8 cellular contexts compared by ENCODE assay signal in genomic region chr7:127253289-127254162, GRCh38. TPM values are rescaled to one million over a fixed set of nuclear protein-coding genes. Genes with fewer than 3 reads are reported as not detected.
A peak's percentile ranks its signal among the peaks of the same experiment; 100 is the strongest.
DNase-seq lines count a peak whose midpoint lies in the region; ATAC-seq and TF ChIP-seq lines count a peak whose summit lies in the region.

No MANE protein-coding gene starts in this region.

- H3K27ac ChIP-seq in C4-2B, result no peak overlapping the region

- peak; percentile 84 for ATAC-seq in HG03342 (IDR thresholded peaks at IDR 0.05; ENCODE audit: unreplicated experiment)
- peak; percentile 81 for ATAC-seq in activated CD8-positive, alpha-beta memory T cell treated with anti-CD3 and anti-CD28 coated beads, Interleukin-2, amount 10 ng/mL, durations not matched to agents 7 days and 5 days

- peaks cover 75% of the 10 kb centered on the region for H3K27me3 Mint-ChIP-seq in activated CD8-positive, alpha-beta memory T cell treated with anti-CD3 and anti-CD28 coated beads, Interleukin-2, amount 10 ng/mL, durations not matched to agents 7 days and 5 days

- no peaks in the 10 kb centered on the region for H3K36me3 Mint-ChIP-seq in activated CD8-positive, alpha-beta memory T cell treated with anti-CD3 and anti-CD28 coated beads, Interleukin-2, amount 10 ng/mL, durations not matched to agents 7 days and 5 days

- CTCF ChIA-PET in activated CD8-positive, alpha-beta memory T cell treated with anti-CD3 and anti-CD28 coated beads, Interleukin-2, amount 10 ng/mL, durations not matched to agents 7 days and 5 days (lab: Charles Lee), result interaction anchor here (0.8 to 2.4 kb wide), 15 partner anchors 8 to 450 kb away, joined by 3 to 10 read pairs (median 4); no protein-coding TSS in a partner anchor

- H3K4me3 Mint-ChIP-seq in activated CD8-positive, alpha-beta memory T cell treated with anti-CD3 and anti-CD28 coated beads, Interleukin-2, amount 10 ng/mL, durations not matched to agents 7 days and 5 days, result peak overlapping the region; percentile 74

- TF ChIP-seq CTCF in C4-2B (conservative IDR thresholded peaks at IDR 0.05), result peak; percentile 99

- H3K27ac Mint-ChIP-seq in activated CD8-positive, alpha-beta memory T cell treated with anti-CD3 and anti-CD28 coated beads, Interleukin-2, amount 10 ng/mL, durations not matched to agents 7 days and 5 days, result no peak overlapping the region

- H3K9me3 Mint-ChIP-seq in activated CD8-positive, alpha-beta memory T cell treated with anti-CD3 and anti-CD28 coated beads, Interleukin-2, amount 10 ng/mL, durations not matched to agents 7 days and 5 days (ENCODE audit: low read depth), result no peaks in the 10 kb centered on the region

- DNase-seq in GM19238 (ENCODE audit: insufficient read length, low spot score), result peak; percentile 58
- peak; percentile 49 for DNase-seq in NCI-H510A treated with DMSO at 0.1 percent for 48 hours (lab: John Stamatoyannopoulos, UW)
- DNase-seq in activated CD8-positive, alpha-beta memory T cell treated with anti-CD3 and anti-CD28 coated beads, Interleukin-2, amount 10 ng/mL, durations not matched to agents 7 days and 5 days, result peak; percentile 63
- peak; percentile 38 for DNase-seq in epidermal melanocyte (ENCODE audit: insufficient read length, low spot score)
- DNase-seq in midbrain (lab: John Stamatoyannopoulos, UW), result peak; percentile 64
- DNase-seq in stimulated activated CD8-positive, alpha-beta memory T cell treated with anti-CD3 and anti-CD28 coated beads, Interleukin-4, amount 100 ng/mL, for 24 hours (ENCODE audit: low read depth), result peak; percentile 47

- H3K4me1 Mint-ChIP-seq in activated CD8-positive, alpha-beta memory T cell treated with anti-CD3 and anti-CD28 coated beads, Interleukin-2, amount 10 ng/mL, durations not matched to agents 7 days and 5 days, result peaks cover 11% of the 10 kb centered on the region

RNA-seq across cellular contexts. Expression of gene GRM8, which starts 0.8 kb away (rescaled TPM):
- total RNA-seq in activated CD8-positive, alpha-beta memory T cell treated with anti-CD3 and anti-CD28 coated beads, Interleukin-2, amount 10 ng/mL, durations not matched to agents 7 days and 5 days, result not detected
